Comparison of ENCODE assay signal across 24 cellular contexts in the genomic region with DNA sequence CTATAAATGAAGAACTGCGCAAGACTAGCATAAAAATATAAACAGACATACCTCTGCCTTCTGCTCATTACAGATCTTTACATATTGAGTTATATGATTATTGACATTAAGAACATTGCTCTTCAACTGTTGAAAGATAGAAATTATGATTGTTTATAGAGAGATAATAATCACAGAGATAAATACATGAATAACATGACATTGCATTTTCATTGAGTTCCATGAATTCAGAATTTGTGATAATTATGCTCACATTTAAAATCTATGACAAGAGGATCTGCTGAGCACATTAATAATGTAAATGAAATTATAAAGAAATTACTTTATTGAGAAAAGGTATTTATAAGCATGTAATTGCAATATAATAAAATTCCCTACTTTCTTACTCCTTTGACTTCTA. TPM values are rescaled to one million over a fixed set of nuclear protein-coding genes. Genes with fewer than 3 reads are reported as not detected.
A peak's percentile ranks its signal among the peaks of the same experiment; 100 is the strongest.
DNase-seq lines count a peak whose midpoint lies in the region; ATAC-seq, FAIRE-seq and TF ChIP-seq lines count a peak whose summit lies in the region.
"Had no signal": no experiment of that assay in that cellular context is flagged by ENCODE, and none has a peak within 500 bp of the region (broad histone marks: within the 10 kb centered on the region; RNA-seq: fewer than 3 reads in every experiment).

No MANE protein-coding gene starts in this region.

- H3K4me3 ChIP-seq in IMR-90 (ENCODE audit: insufficient read depth, low read depth, low read length) (no peak overlapping the region), K562 (no peak overlapping the region)
- H3K4me3 ChIP-seq: BLaER1, GM12878 had no signal

- H2BK15ac ChIP-seq in IMR-90 (ENCODE audit: low read depth, low read length), result no peak overlapping the region

- no peak overlapping the region for H4K5ac ChIP-seq in IMR-90 (ENCODE audit: low read depth, low read length)

- H3K9ac ChIP-seq in IMR-90 (ENCODE audit: low read depth, low read length) (no peak overlapping the region), K562 (ENCODE audit: insufficient read depth in 1 of 2, low read depth in 2 of 2, low read length in 2 of 2) (no peak overlapping the region)
- H3K9ac ChIP-seq: BLaER1 had no signal

- H3K36me3 ChIP-seq in IMR-90 (ENCODE audit: control insufficient read depth, insufficient read depth, low read length) (peaks cover 3% of the 10 kb centered on the region; the same call in 1 of the 2 replicates), K562 (ENCODE audit: control insufficient read depth, insufficient read depth, low read length) (peaks cover 65% of the 10 kb centered on the region)

- H3K27me3 ChIP-seq in IMR-90 (ENCODE audit: control insufficient read depth, insufficient read depth, low read length) (no peaks in the 10 kb centered on the region), K562 (ENCODE audit: control insufficient read depth in 2 of 2, insufficient read depth in 2 of 2, low read length in 2 of 2) (no peaks in the 10 kb centered on the region)
- H3K27me3 ChIP-seq: BE2C, BLaER1 had no signal

- H2BK120ac ChIP-seq in IMR-90 (ENCODE audit: low read depth, low read length), result no peak overlapping the region

- H3K79me2 ChIP-seq in K562 (ENCODE audit: control insufficient read depth, insufficient read depth, low read length), result no peaks in the 10 kb centered on the region

- no peak overlapping the region for H2AK9ac ChIP-seq in IMR-90 (replicated peaks; ENCODE audit: low read depth, low read length, poor library complexity)

- H3K14ac ChIP-seq in IMR-90 (replicated peaks; ENCODE audit: low read depth, low read length), result no peak overlapping the region

- CTCF ChIA-PET in IMR-90 (lab: Yijun Ruan, JAX), result interaction anchor here (0.8 kb wide), 1 partner anchor 384 kb away, joined by 3 read pairs; no protein-coding TSS in a partner anchor
- CTCF ChIA-PET in K562 (lab: Yijun Ruan, JAX; ENCODE audit: low intra/inter-chr PET ratio), result no interaction called here

- intact Hi-C loops in IMR-90 (cut with micrococcal nuclease), result no loop called here
- intact Hi-C loops in K562 (cut with micrococcal nuclease), result no loop called here

- ATAC-seq in IMR-90 (ENCODE audit: low read depth), result no peak
- no peak for ATAC-seq in K562
- no peak for ATAC-seq in activated naive CD4-positive, alpha-beta T cell treated with anti-CD3 and anti-CD28 coated beads, Interleukin-2, amount 50 U/mL, for 72 hours
- ATAC-seq: GM12878 had no signal

- H3K9me1 ChIP-seq in IMR-90 (ENCODE audit: insufficient read depth, low read length), result 0 out of 2 replicates have a peak, but pooled peaks cover 2% of the 10 kb centered on the region
- H3K9me1 ChIP-seq in K562 (ENCODE audit: control insufficient read depth, insufficient read depth, low read length), result no peaks in the 10 kb centered on the region

- DNase-seq in IMR-90, result no peak
- no peak for DNase-seq in K562 (ENCODE audit: extremely low read depth in 1 of 4, low spot score in 3 of 4)
- no peak for DNase-seq in Ammon's horn (ENCODE audit: low spot score)
- no peak for DNase-seq in activated naive CD4-positive, alpha-beta T cell treated with anti-CD3 and anti-CD28 coated beads, Interleukin-2, amount 50 U/mL, for 72 hours (ENCODE audit: low spot score in 2 of 2)
- DNase-seq in activated naive CD4-positive, alpha-beta T cell treated with anti-CD3 and anti-CD28 coated beads, Interleukin-2, amount 50 U/mL, for 16 hours, result no peak
- no peak for DNase-seq in T1000 (lab: John Stamatoyannopoulos, UW)
- DNase-seq: 8988T; AML-193; BE2C; C1 segment of cervical spinal cord; Calu3; CD4-positive, alpha-beta memory T cell; CD4-positive, CD25-positive, alpha-beta regulatory T cell; CD8-positive, alpha-beta memory T cell; COR-L47; DMS79 treated with DMSO at 0.1 percent for 48 hours; GDM1 had no signal

- no peak overlapping the region; the same call in 1 of the 2 replicates for H3K4ac ChIP-seq in IMR-90 (ENCODE audit: low read depth, low read length)

- no peak for TF ChIP-seq EP300 in K562 (IDR thresholded peaks at IDR 0.05; ENCODE audit: low read length)

- H3K4me2 ChIP-seq in IMR-90 (ENCODE audit: low read depth, low read length) (no peak overlapping the region), K562 (ENCODE audit: insufficient read depth, low read length) (no peak overlapping the region)
- H3K4me2 ChIP-seq: BLaER1 had no signal

- H3K36me3 Mint-ChIP-seq in activated naive CD4-positive, alpha-beta T cell treated with anti-CD3 and anti-CD28 coated beads, Interleukin-2, amount 50 U/mL, for 72 hours, result peaks cover 13 to 25% of the 10 kb centered on the region in 2 donors
- H3K36me3 Mint-ChIP-seq: CD4-positive, alpha-beta memory T cell; CD4-positive, CD25-positive, alpha-beta regulatory T cell had no signal

- H4K20me1 ChIP-seq in IMR-90 (ENCODE audit: insufficient read depth, low read length), result no peaks in the 10 kb centered on the region
- no peaks in the 10 kb centered on the region for H4K20me1 ChIP-seq in K562 (replicated peaks; ENCODE audit: control insufficient read depth, insufficient read depth, low read length)
- H4K20me1 ChIP-seq: BLaER1 had no signal

- dilution Hi-C loops in IMR-90 (cut with HindIII; ENCODE audit: low sequenced_read_pairs, unreplicated experiment), result no loop called here

- no TSS peak for BruUV-seq in IMR-90 (replicated peaks; lab: Mats Ljungman, UMichigan)
- BruUV-seq in K562 (replicated peaks; lab: Mats Ljungman, UMichigan), result no TSS peak

- WGBS in IMR-90 (ENCODE audit: extremely low coverage in 2 of 2, insufficient read length in 1 of 2), 2 experiments, result no CpG with 5 or more reads among the region's 1 CpG
- 100% methylated on average over 1 of the region's 1 CpG for WGBS in K562 (ENCODE audit: insufficient coverage, low coverage, missing lambda C conversion rate)

- no peak for TF ChIP-seq RAD21 in IMR-90 (IDR thresholded peaks at IDR 0.05; ENCODE audit: low read length)
- TF ChIP-seq RAD21 in K562 (CRISPR knock-in tag; conservative IDR thresholded peaks at IDR 0.05 in 1 of 2, IDR thresholded peaks at IDR 0.05 in 1 of 2), result no peak

- H3K4me1 ChIP-seq in IMR-90 (ENCODE audit: control insufficient read depth, insufficient read depth, low read length), result peaks cover 1% of the 10 kb centered on the region; the same call in 1 of the 2 replicates
- no peaks in the 10 kb centered on the region for H3K4me1 ChIP-seq in K562 (replicated peaks in 1 of 2; ENCODE audit: control insufficient read depth in 2 of 2, insufficient read depth in 2 of 2, low read length in 2 of 2)
- H3K4me1 ChIP-seq: BE2C, BLaER1 had no signal

- H3K9me3 ChIP-seq in IMR-90 (ENCODE audit: control insufficient read depth, insufficient read depth, low read length) (no peaks in the 10 kb centered on the region), K562 (replicated peaks; ENCODE audit: control insufficient read depth, insufficient read depth, low read depth, low read length) (no peaks in the 10 kb centered on the region)
- H3K9me3 ChIP-seq: BE2C, BLaER1 had no signal

- H2AK5ac ChIP-seq in IMR-90 (ENCODE audit: low read depth, low read length), result no peak overlapping the region

- no peak for TF ChIP-seq CTCF in IMR-90 (conservative IDR thresholded peaks at IDR 0.05; ENCODE audit: low read depth, low read length)
- no peak for TF ChIP-seq CTCF in K562 (IDR thresholded peaks at IDR 0.05 in 2 of 3, conservative IDR thresholded peaks at IDR 0.05 in 1 of 3; ENCODE audit: insufficient read depth in 2 of 3, low read depth in 1 of 3, low read length in 3 of 3)

- FAIRE-seq in G401.6 (lab: Jason Lieb, UNC), result peak; percentile 56
- no peak for FAIRE-seq in K562 (lab: Jason Lieb, UNC)
- FAIRE-seq: D721Med, GM12878, GM12892, GM18507 had no signal

- H2BK5ac ChIP-seq in IMR-90 (ENCODE audit: low read depth, low read length, poor library complexity, severe bottlenecking), result peak overlapping the region; percentile 78

- no peak overlapping the region for H3K56ac ChIP-seq in IMR-90 (ENCODE audit: extremely low read depth, insufficient read depth, low read length)

- H3K23ac ChIP-seq in IMR-90 (ENCODE audit: low read depth, low read length), result no peak overlapping the region

- no peak overlapping the region for H2BK20ac ChIP-seq in IMR-90 (ENCODE audit: low read depth, low read length)

- H3K27ac Mint-ChIP-seq in activated naive CD4-positive, alpha-beta T cell treated with anti-CD3 and anti-CD28 coated beads, Interleukin-2, amount 50 U/mL, for 72 hours, result no peak overlapping the region
- H3K27ac Mint-ChIP-seq: CD4-positive, alpha-beta memory T cell; CD4-positive, CD25-positive, alpha-beta regulatory T cell; CD8-positive, alpha-beta memory T cell had no signal

- POLR2A ChIA-PET in IMR-90 (lab: Charles Lee; ENCODE audit: unreplicated experiment), result no interaction called here
- POLR2A ChIA-PET in K562 (lab: Yijun Ruan, JAX), result interaction anchor here (1.1 kb wide), 1 partner anchor 9 kb away, joined by 3 read pairs; no protein-coding TSS in a partner anchor

- H3K27ac ChIP-seq in IMR-90 (ENCODE audit: insufficient read depth, low read length), result no peak overlapping the region
- no peak overlapping the region for H3K27ac ChIP-seq in K562 (ENCODE audit: extremely low read depth, low read depth, low read length)
- H3K27ac ChIP-seq: BLaER1 had no signal

- H3K9me3 Mint-ChIP-seq in activated naive CD4-positive, alpha-beta T cell treated with anti-CD3 and anti-CD28 coated beads, Interleukin-2, amount 50 U/mL, for 72 hours, result no peaks in the 10 kb centered on the region
- H3K9me3 Mint-ChIP-seq: CD14-positive monocyte; CD4-positive, alpha-beta memory T cell; CD4-positive, CD25-positive, alpha-beta regulatory T cell; CD8-positive, alpha-beta memory T cell had no signal

- no peak overlapping the region for H2AFZ ChIP-seq in IMR-90 (replicated peaks; ENCODE audit: low read length, poor library complexity)
- no peak overlapping the region for H2AFZ ChIP-seq in K562 (ENCODE audit: low read depth, low read length)

- H4K91ac ChIP-seq in IMR-90 (ENCODE audit: insufficient read depth, low read depth, low read length), result no peak overlapping the region

- in situ Hi-C loops in IMR-90 (cut with MboI; ENCODE audit: low sequenced_read_pairs), result no loop called here
- in situ Hi-C loops in K562 (cut with MboI), result no loop called here

- no peak overlapping the region for H4K8ac ChIP-seq in IMR-90 (ENCODE audit: low read depth in 2 of 2, low read length in 2 of 2)

- H3K18ac ChIP-seq in IMR-90 (ENCODE audit: low read depth, low read length), result no peak overlapping the region

- H3K79me1 ChIP-seq in IMR-90 (ENCODE audit: low read depth in 1 of 2, low read length in 2 of 2), result peaks cover 21 to 36% of the 10 kb centered on the region in 2 experiments

- TF ChIP-seq POLR2A in IMR-90 (IDR thresholded peaks at IDR 0.05; ENCODE audit: low read depth, low read length) (no peak), K562 (conservative IDR thresholded peaks at IDR 0.05) (no peak)

RNA-seq across cellular contexts. Expression of gene KIF18A, which starts 24.8 kb away (rescaled TPM):
- total RNA-seq in IMR-90 (2012; rRNA removed) (24.4 and 37.2 TPM in 2 replicates), K562 (2014; rRNA removed) (15.1 and 16.4 TPM in 2 replicates), K562 (2014; rRNA removed; fragmentation: Illumina TruSeq; extraction: Trizol) (36.1 and 42.6 TPM in 2 replicates), K562 (2015; rRNA removed; fragmentation: Illumina TruSeq; extraction: Trizol) (29.6 and 32.9 TPM in 2 replicates), K562 (2021) (22.1 and 22.5 TPM in 2 replicates)
- polyA plus RNA-seq in IMR-90 (2012; rRNA removed) (7.6 and 8.9 TPM in 2 replicates), K562 (2011; rRNA removed) (22.0 and 24.4 TPM in 2 replicates), K562 (2014; fragmentation: Illumina TruSeq; extraction: Trizol) (24.1 and 27.0 TPM in 2 replicates), K562 (2014; fragmentation: Nextera tagmentation; extraction: Ambion mirVana) (10 to 100 TPM; 20.8 to 24.3 TPM), K562 (2014; rRNA removed) (17.3 TPM in 2 replicates)
- polyA plus RNA-seq in IMR-90 (2012; cell fraction: cytosol; rRNA removed), result 0.57 and 1.2 TPM in 2 replicates
- polyA plus RNA-seq in IMR-90 (2012; cell fraction: nucleus; rRNA removed; ENCODE audit: low replicate concordance), result 0.86 and 9.4 TPM in 2 replicates
- 29.1 and 184 TPM in 2 replicates for total RNA-seq in K562 (2011; cell fraction: chromatin; rRNA removed; ENCODE audit: low replicate concordance)
- 14.5 and 23.7 TPM in 2 replicates for total RNA-seq in K562 (2011; cell fraction: nucleolus; rRNA removed)
- total RNA-seq in K562 (2011; cell fraction: nucleoplasm; rRNA removed), result 44.7 and 45.4 TPM in 2 replicates
- 2.9 and 7.4 TPM in 2 replicates for polyA plus RNA-seq in K562 (2011; cell fraction: cytosol; rRNA removed)
- polyA plus RNA-seq in K562 (2011; cell fraction: nucleus; rRNA removed), result 14.0 and 23.7 TPM in 2 replicates
- polyA plus RNA-seq in K562 (2012), result 18.1 and 19.0 TPM in 2 replicates
- polyA minus RNA-seq in K562 (2011; rRNA and poly(A)+ RNA removed), result 66.0 and 74.0 TPM in 2 replicates
- polyA minus RNA-seq in K562 (2011; cell fraction: cytosol; rRNA and poly(A)+ RNA removed), result 12.3 and 14.2 TPM in 2 replicates
- polyA minus RNA-seq in K562 (2011; cell fraction: nucleus; rRNA and poly(A)+ RNA removed), result 73.2 and 125 TPM in 2 replicates
- 10 to 100 TPM; 30.8 to 58.5 TPM for total RNA-seq in activated naive CD4-positive, alpha-beta T cell treated with anti-CD3 and anti-CD28 coated beads, Interleukin-2, amount 50 U/mL, for 72 hours

RNA-seq across cellular contexts. Expression of gene METTL15, which starts 25.1 kb away (rescaled TPM):
- total RNA-seq in IMR-90 (2012; rRNA removed), result 24.4 and 30.5 TPM in 2 replicates
- 5.3 and 6.5 TPM in 2 replicates for polyA plus RNA-seq in IMR-90 (2012; rRNA removed)
- polyA plus RNA-seq in IMR-90 (2012; cell fraction: cytosol; rRNA removed), result 2.0 and 4.9 TPM in 2 replicates
- 1.7 and 10.9 TPM in 2 replicates for polyA plus RNA-seq in IMR-90 (2012; cell fraction: nucleus; rRNA removed; ENCODE audit: low replicate concordance)
- total RNA-seq in K562 (2011; cell fraction: chromatin; rRNA removed; ENCODE audit: low replicate concordance), result 32.0 and 54.2 TPM in 2 replicates
- total RNA-seq in K562 (2011; cell fraction: nucleolus; rRNA removed), result 11.5 and 16.8 TPM in 2 replicates
- 26.0 and 39.6 TPM in 2 replicates for total RNA-seq in K562 (2011; cell fraction: nucleoplasm; rRNA removed)
- total RNA-seq in K562 (2014; rRNA removed), result 10.4 and 10.7 TPM in 2 replicates
- 21.7 and 24.2 TPM in 2 replicates for total RNA-seq in K562 (2014; rRNA removed; fragmentation: Illumina TruSeq; extraction: Trizol)
- total RNA-seq in K562 (2015; rRNA removed; fragmentation: Illumina TruSeq; extraction: Trizol), result 15.9 and 16.1 TPM in 2 replicates
- total RNA-seq in K562 (2021), result 12.5 and 15.9 TPM in 2 replicates
- polyA plus RNA-seq in K562 (2011; rRNA removed), result 17.5 and 20.4 TPM in 2 replicates
- polyA plus RNA-seq in K562 (2011; cell fraction: cytosol; rRNA removed), result 6.8 and 11.1 TPM in 2 replicates
- polyA plus RNA-seq in K562 (2011; cell fraction: nucleus; rRNA removed), result 13.2 and 14.6 TPM in 2 replicates
- 8.5 and 8.6 TPM in 2 replicates for polyA plus RNA-seq in K562 (2012)
- 10.1 and 12.1 TPM in 2 replicates for polyA plus RNA-seq in K562 (2014; fragmentation: Illumina TruSeq; extraction: Trizol)
- 10 to 100 TPM; 19.1 to 20.9 TPM for polyA plus RNA-seq in K562 (2014; fragmentation: Nextera tagmentation; extraction: Ambion mirVana)
- 11.6 and 12.0 TPM in 2 replicates for polyA plus RNA-seq in K562 (2014; rRNA removed)
- polyA minus RNA-seq in K562 (2011; rRNA and poly(A)+ RNA removed), result 32.8 and 40.0 TPM in 2 replicates
- 10.6 and 13.9 TPM in 2 replicates for polyA minus RNA-seq in K562 (2011; cell fraction: cytosol; rRNA and poly(A)+ RNA removed)
- 36.2 and 64.3 TPM in 2 replicates for polyA minus RNA-seq in K562 (2011; cell fraction: nucleus; rRNA and poly(A)+ RNA removed)
- total RNA-seq in activated naive CD4-positive, alpha-beta T cell treated with anti-CD3 and anti-CD28 coated beads, Interleukin-2, amount 50 U/mL, for 72 hours, result 10 to 100 TPM; 15.6 to 22.4 TPM
